25 cellular contexts compared by ENCODE assay signal in the genomic region with DNA sequence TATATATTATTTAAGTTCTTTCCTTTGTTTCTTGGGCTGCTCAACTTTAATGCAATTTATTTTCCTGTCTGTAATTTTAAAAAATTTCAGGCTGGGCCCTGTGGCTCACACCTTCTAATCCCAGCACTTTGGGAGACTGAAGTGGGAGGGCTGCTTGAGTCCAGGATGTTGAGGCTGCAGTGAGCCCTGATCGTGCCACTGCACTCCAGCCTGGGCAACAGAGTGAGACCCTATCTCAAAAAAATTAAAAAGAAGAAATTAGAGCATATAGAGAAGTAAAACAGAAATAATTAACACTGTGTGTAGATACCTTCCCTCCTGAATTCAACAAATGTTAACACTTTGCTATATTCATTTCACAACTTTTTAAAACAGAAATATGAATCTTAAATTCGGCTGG.
DNase-seq lines count a peak whose midpoint lies in the region; ATAC-seq and TF ChIP-seq lines count a peak whose summit lies in the region.
"Had no signal": no experiment of that assay in that cellular context is flagged by ENCODE, and none has a peak within 500 bp of the region (broad histone marks: within the 10 kb centered on the region; RNA-seq: fewer than 3 reads in every experiment).

No MANE protein-coding gene starts in this region.

- H3K27ac ChIP-seq in SK-N-SH (ENCODE audit: low read depth in 2 of 2, low read length in 1 of 2) (peak overlapping the region; percentile 90 to 97; a peak in 3 of 4 replicates), RWPE2 (ENCODE audit: poor library complexity, severe bottlenecking) (peak overlapping the region; percentile 100), endodermal cell (ENCODE audit: low read depth, low read length) (no peak overlapping the region)
- H3K27ac ChIP-seq: 22Rv1, HL-60 had no signal

- TF ChIP-seq CTCF in SK-N-SH (IDR thresholded peaks at IDR 0.05): no peak
- TF ChIP-seq CTCF in RWPE2 (IDR thresholded peaks at IDR 0.05; ENCODE audit: poor library complexity, severe bottlenecking): no peak
- no peak for TF ChIP-seq CTCF in endodermal cell (conservative IDR thresholded peaks at IDR 0.05)

- 60% methylated on average over 2 of the region's 2 CpGs for WGBS in SK-N-SH (ENCODE audit: low lambda C conversion rate)
- 88 to 95% methylated on average over 1 to 2 of the region's 2 CpGs for WGBS in endodermal cell (ENCODE audit: insufficient coverage in 1 of 2, insufficient read length in 1 of 2), 2 experiments

- H3K9ac ChIP-seq in SK-N-SH: no peak overlapping the region
- no peak overlapping the region for H3K9ac ChIP-seq in endodermal cell (ENCODE audit: extremely low read depth, low read length, poor library complexity, severe bottlenecking)

- peaks cover 32% of the 10 kb centered on the region for H3F3A ChIP-seq in SK-N-SH (replicated peaks; ENCODE audit: insufficient read depth)

- H3K27me3 Mint-ChIP-seq in endodermal cell (ENCODE audit: insufficient read depth): no peaks in the 10 kb centered on the region
- H3K27me3 Mint-ChIP-seq in stimulated activated memory B cell treated with anti-CD40 and anti-IgM and Interleukin-4, amounts not matched to agents 10 μg/mL and 1 μg/mL and 100 μg/mL, for 72 hours: no peaks in the 10 kb centered on the region

- peaks cover 29 to 31% of the 10 kb centered on the region in 2 experiments for H3K4me1 ChIP-seq in SK-N-SH (ENCODE audit: control insufficient read depth in 1 of 2, insufficient read depth in 2 of 2, low read depth in 1 of 2, low read length in 1 of 2)
- H3K4me1 ChIP-seq in RWPE2 (ENCODE audit: insufficient read depth, poor library complexity, severe bottlenecking): peaks cover 42% of the 10 kb centered on the region
- H3K4me1 ChIP-seq in endodermal cell (ENCODE audit: control insufficient read depth, insufficient read depth, low read length): peaks cover 10% of the 10 kb centered on the region

- peaks cover 40% of the 10 kb centered on the region for H3K4me1 Mint-ChIP-seq in endodermal cell
- H3K4me1 Mint-ChIP-seq in stimulated activated memory B cell treated with anti-CD40 and anti-IgM and Interleukin-4, amounts not matched to agents 10 μg/mL and 1 μg/mL and 100 μg/mL, for 72 hours: peaks cover 51% of the 10 kb centered on the region

- H3K36me3 ChIP-seq in SK-N-SH (replicated peaks in 1 of 2; ENCODE audit: control insufficient read depth in 1 of 2, insufficient read depth in 2 of 2, low read length in 1 of 2): peaks cover 0 to 5% of the 10 kb centered on the region in 2 experiments
- H3K36me3 ChIP-seq in RWPE2 (ENCODE audit: low read depth): no peaks in the 10 kb centered on the region
- no peaks in the 10 kb centered on the region for H3K36me3 ChIP-seq in endodermal cell (ENCODE audit: control insufficient read depth, insufficient read depth, low read length)
- H3K36me3 ChIP-seq: SJSA1 had no signal

- no peak overlapping the region for H3K4me2 ChIP-seq in SK-N-SH

- no peak for TF ChIP-seq RAD21 in SK-N-SH (IDR thresholded peaks at IDR 0.05; ENCODE audit: low read length)

- DNase-seq in SK-N-SH: no peak
- no peak for DNase-seq in RWPE2 (ENCODE audit: low spot score)
- no peak for DNase-seq in endodermal cell
- DNase-seq in activated naive CD4-positive, alpha-beta T cell treated with anti-CD3 and anti-CD28 coated beads, Interleukin-2, amount 50 U/mL, for 16 hours: no peak
- no peak for DNase-seq in AG08395 (ENCODE audit: low spot score)
- DNase-seq: AML-193; C1 segment of cervical spinal cord; CD8-positive, alpha-beta T cell; DMS153; H7; KBM-7; NCI-H1105; NCI-H146; NCI-H2029; NCI-H226; NCI-H510A treated with DMSO at 0.1 percent for 48 hours; NCI-H82 had no signal

- peaks cover 65% of the 10 kb centered on the region for H3K79me2 ChIP-seq in SK-N-SH (ENCODE audit: insufficient read depth)

- no peaks in the 10 kb centered on the region for H3K9me3 ChIP-seq in SK-N-SH
- no peaks in the 10 kb centered on the region for H3K9me3 ChIP-seq in RWPE2 (ENCODE audit: severe bottlenecking)
- H3K9me3 ChIP-seq in endodermal cell (ENCODE audit: control insufficient read depth, low read length): no peaks in the 10 kb centered on the region
- H3K9me3 ChIP-seq: SJSA1 had no signal

- CTCF ChIA-PET in SK-N-SH (lab: Yijun Ruan, JAX): interaction anchor here (1.0 kb wide), 1 partner anchor 14 kb away, joined by 3 read pairs; no protein-coding TSS in a partner anchor

- no peaks in the 10 kb centered on the region for H4K20me1 ChIP-seq in SK-N-SH (ENCODE audit: insufficient read depth)

- H3K27me3 ChIP-seq in SK-N-SH (ENCODE audit: insufficient read depth) (no peaks in the 10 kb centered on the region), RWPE2 (ENCODE audit: insufficient read depth, poor library complexity, severe bottlenecking) (no peaks in the 10 kb centered on the region), endodermal cell (ENCODE audit: control insufficient read depth, insufficient read depth, low read length, poor library complexity, severe bottlenecking) (no peaks in the 10 kb centered on the region)
- H3K27me3 ChIP-seq: SJSA1 had no signal

- peak overlapping the region; percentile 6 for H3K27ac Mint-ChIP-seq in endodermal cell
- H3K27ac Mint-ChIP-seq in stimulated activated memory B cell treated with anti-CD40 and anti-IgM and Interleukin-4, amounts not matched to agents 10 μg/mL and 1 μg/mL and 100 μg/mL, for 72 hours: peak overlapping the region; percentile 72
- H3K27ac Mint-ChIP-seq: CD8-positive, alpha-beta T cell had no signal

- no peak overlapping the region for H2AFZ ChIP-seq in SK-N-SH (ENCODE audit: low read depth)

- POLR2A ChIA-PET in SK-N-SH (lab: Yijun Ruan, JAX): interaction anchor here (0.6 kb wide), 1 partner anchor 80 kb away, joined by 4 read pairs; no protein-coding TSS in a partner anchor

- no peak overlapping the region for H3K4me3 ChIP-seq in SK-N-SH (ENCODE audit: low read depth in 2 of 2, low read length in 1 of 2)
- H3K4me3 ChIP-seq in RWPE2 (ENCODE audit: severe bottlenecking): no peak overlapping the region
- no peak overlapping the region for H3K4me3 ChIP-seq in endodermal cell (ENCODE audit: low read length)
- H3K4me3 ChIP-seq: SJSA1 had no signal

- H3K4me3 Mint-ChIP-seq in endodermal cell: no peak overlapping the region
- H3K4me3 Mint-ChIP-seq in stimulated activated memory B cell treated with anti-CD40 and anti-IgM and Interleukin-4, amounts not matched to agents 10 μg/mL and 1 μg/mL and 100 μg/mL, for 72 hours: no peak overlapping the region
- H3K4me3 Mint-ChIP-seq: CD8-positive, alpha-beta T cell had no signal

- no peaks in the 10 kb centered on the region for H3K9me2 ChIP-seq in SK-N-SH

- H3K36me3 Mint-ChIP-seq in endodermal cell (ENCODE audit: low read depth): no peaks in the 10 kb centered on the region
- peaks cover 6% of the 10 kb centered on the region for H3K36me3 Mint-ChIP-seq in stimulated activated memory B cell treated with anti-CD40 and anti-IgM and Interleukin-4, amounts not matched to agents 10 μg/mL and 1 μg/mL and 100 μg/mL, for 72 hours
- H3K36me3 Mint-ChIP-seq: CD8-positive, alpha-beta T cell had no signal

- ATAC-seq in SK-N-SH treated with all-trans-retinoic acid at 6 μM for 48 hours (no peak), RWPE2 (ENCODE audit: low read depth) (no peak), GM19467 (IDR thresholded peaks at IDR 0.05; ENCODE audit: unreplicated experiment) (no peak)
- ATAC-seq in stimulated activated memory B cell treated with anti-CD40 and anti-IgM and Interleukin-4, amounts not matched to agents 10 μg/mL and 1 μg/mL and 100 μg/mL, for 72 hours: no peak
- ATAC-seq: CD8-positive, alpha-beta T cell; HepG2; Right ventricle myocardium inferior had no signal

- no peaks in the 10 kb centered on the region for H3K9me3 Mint-ChIP-seq in endodermal cell
- H3K9me3 Mint-ChIP-seq in stimulated activated memory B cell treated with anti-CD40 and anti-IgM and Interleukin-4, amounts not matched to agents 10 μg/mL and 1 μg/mL and 100 μg/mL, for 72 hours: no peaks in the 10 kb centered on the region
- H3K9me3 Mint-ChIP-seq: CD8-positive, alpha-beta T cell had no signal

- no peak for TF ChIP-seq EP300 in SK-N-SH (IDR thresholded peaks at IDR 0.05; ENCODE audit: borderline replicate concordance in 1 of 2, low read depth in 1 of 2, low read length in 1 of 2)

TF ChIP-seq in SK-N-SH, 30 proteins besides CTCF, POLR2A, EP300 and RAD21:
- TF ChIP-seq CHD2 (IDR thresholded peaks at IDR 0.05; ENCODE audit: low read length, partially characterized antibody) (no peak), FOXJ3 (CRISPR knock-in tag; IDR thresholded peaks at IDR 0.05) (no peak)
- TF ChIP-seq, protein P1, sequence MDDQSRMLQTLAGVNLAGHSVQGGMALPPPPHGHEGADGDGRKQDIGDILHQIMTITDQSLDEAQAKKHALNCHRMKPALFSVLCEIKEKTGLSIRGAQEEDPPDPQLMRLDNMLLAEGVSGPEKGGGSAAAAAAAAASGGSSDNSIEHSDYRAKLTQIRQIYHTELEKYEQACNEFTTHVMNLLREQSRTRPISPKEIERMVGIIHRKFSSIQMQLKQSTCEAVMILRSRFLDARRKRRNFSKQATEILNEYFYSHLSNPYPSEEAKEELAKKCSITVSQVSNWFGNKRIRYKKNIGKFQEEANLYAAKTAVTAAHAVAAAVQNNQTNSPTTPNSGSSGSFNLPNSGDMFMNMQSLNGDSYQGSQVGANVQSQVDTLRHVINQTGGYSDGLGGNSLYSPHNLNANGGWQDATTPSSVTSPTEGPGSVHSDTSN (IDR thresholded peaks at IDR 0.05): no peak

TF ChIP-seq in SK-N-SH treated with all-trans-retinoic acid at 6 μM for 48 hours, 23 proteins besides CTCF, POLR2A, EP300 and RAD21 (continues in another document):
- TF ChIP-seq, protein P2, sequence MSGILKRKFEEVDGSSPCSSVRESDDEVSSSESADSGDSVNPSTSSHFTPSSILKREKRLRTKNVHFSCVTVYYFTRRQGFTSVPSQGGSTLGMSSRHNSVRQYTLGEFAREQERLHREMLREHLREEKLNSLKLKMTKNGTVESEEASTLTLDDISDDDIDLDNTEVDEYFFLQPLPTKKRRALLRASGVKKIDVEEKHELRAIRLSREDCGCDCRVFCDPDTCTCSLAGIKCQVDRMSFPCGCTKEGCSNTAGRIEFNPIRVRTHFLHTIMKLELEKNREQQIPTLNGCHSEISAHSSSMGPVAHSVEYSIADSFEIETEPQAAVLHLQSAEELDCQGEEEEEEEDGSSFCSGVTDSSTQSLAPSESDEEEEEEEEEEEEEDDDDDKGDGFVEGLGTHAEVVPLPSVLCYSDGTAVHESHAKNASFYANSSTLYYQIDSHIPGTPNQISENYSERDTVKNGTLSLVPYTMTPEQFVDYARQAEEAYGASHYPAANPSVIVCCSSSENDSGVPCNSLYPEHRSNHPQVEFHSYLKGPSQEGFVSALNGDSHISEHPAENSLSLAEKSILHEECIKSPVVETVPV (CRISPR knock-in tag; IDR thresholded peaks at IDR 0.05): no peak
- no peak for TF ChIP-seq SNAI2 (CRISPR knock-in tag; IDR thresholded peaks at IDR 0.05)
